8 cellular contexts compared by ENCODE assay signal in the genomic region with DNA sequence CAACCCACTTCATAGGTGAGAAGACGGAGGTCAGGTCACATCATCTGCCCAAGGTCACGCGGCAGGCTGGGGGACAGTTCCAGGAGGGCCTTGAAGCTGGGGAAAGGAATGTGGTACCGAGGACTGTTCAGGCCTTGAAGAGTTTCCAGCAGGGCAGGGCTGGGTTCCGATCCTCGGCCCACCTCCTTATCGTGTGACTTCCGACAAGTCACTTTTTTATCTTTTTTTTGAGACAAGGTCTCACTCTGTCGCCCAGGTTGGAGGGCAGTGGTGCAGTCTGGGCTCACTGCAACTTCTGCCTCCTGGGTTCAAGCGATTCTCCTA. TPM values are rescaled to one million over a fixed set of nuclear protein-coding genes. Genes with fewer than 3 reads are reported as not detected.
DNase-seq lines count a peak whose midpoint lies in the region; ATAC-seq and TF ChIP-seq lines count a peak whose summit lies in the region.

No MANE protein-coding gene starts in this region.

- H3K36me3 Mint-ChIP-seq in central memory CD8-positive, alpha-beta T cell (ENCODE audit: insufficient read depth): peaks cover 9% of the 10 kb centered on the region

- H3K36me3 ChIP-seq in KOPT-K1 (ENCODE audit: insufficient read depth, low read length): peaks cover 28% of the 10 kb centered on the region
- peaks cover 37% of the 10 kb centered on the region for H3K36me3 ChIP-seq in mesodermal cell (ENCODE audit: control insufficient read depth, insufficient read depth, low read length)

- peaks cover 9% of the 10 kb centered on the region for H3K4me1 ChIP-seq in mesodermal cell (ENCODE audit: control insufficient read depth, insufficient read depth, low read length, poor library complexity, severe bottlenecking)

- H3K4me3 Mint-ChIP-seq in central memory CD8-positive, alpha-beta T cell: peak overlapping the region; percentile 90

- no peaks in the 10 kb centered on the region for H3K27me3 ChIP-seq in AG04450 (ENCODE audit: control insufficient read depth, insufficient read depth, low read length)

- no peak for DNase-seq in AG04450 (ENCODE audit: low read depth, low spot score)
- DNase-seq in central memory CD8-positive, alpha-beta T cell (ENCODE audit: low spot score in 2 of 2): no peak
- DNase-seq in foreskin melanocyte: no peak

- peak overlapping the region; percentile 39 for H3K27ac ChIP-seq in AG04450 (ENCODE audit: low read depth, low read length)
- H3K27ac ChIP-seq in KOPT-K1 (ENCODE audit: low read depth, low read length, poor library complexity, severe bottlenecking): peak overlapping the region; percentile 81
- peak overlapping the region; percentile 45 for H3K27ac ChIP-seq in mesodermal cell (ENCODE audit: low read depth, low read length, severe bottlenecking)

- 0 to 21% methylated on average over 4 to 9 of the region's 10 CpGs for WGBS in mesodermal cell (ENCODE audit: insufficient coverage in 2 of 2), 2 experiments

- CTCF ChIA-PET in AG04450 (lab: Charles Lee): no interaction called here

- H3K9me3 Mint-ChIP-seq in central memory CD8-positive, alpha-beta T cell: no peaks in the 10 kb centered on the region

- peaks cover 8% of the 10 kb centered on the region for H3K9me3 ChIP-seq in AG04450 (ENCODE audit: control insufficient read depth, insufficient read depth, low read length)
- no peaks in the 10 kb centered on the region for H3K9me3 ChIP-seq in KOPT-K1 (ENCODE audit: insufficient read depth, low read length, poor library complexity, severe bottlenecking)
- H3K9me3 ChIP-seq in mesodermal cell (ENCODE audit: control insufficient read depth, low read length): peaks cover 6% of the 10 kb centered on the region

- ATAC-seq in central memory CD8-positive, alpha-beta T cell (replicated peaks; ENCODE audit: extremely low read depth, poor library complexity, severe bottlenecking): no peak
- ATAC-seq in GM19455 (IDR thresholded peaks at IDR 0.05; ENCODE audit: unreplicated experiment) (no peak), GM18868 (IDR thresholded peaks at IDR 0.05; ENCODE audit: unreplicated experiment) (no peak), HG03342 (IDR thresholded peaks at IDR 0.05; ENCODE audit: unreplicated experiment) (no peak)

- H3K4me3 ChIP-seq in AG04450 (ENCODE audit: low read depth, low read length): peak overlapping the region; percentile 94
- H3K4me3 ChIP-seq in mesodermal cell (ENCODE audit: extremely low read depth, insufficient read depth, low read length, poor library complexity, severe bottlenecking): peak overlapping the region; percentile 81

- H3K27me3 Mint-ChIP-seq in central memory CD8-positive, alpha-beta T cell: no peaks in the 10 kb centered on the region

- peaks cover 18% of the 10 kb centered on the region for H3K4me1 Mint-ChIP-seq in central memory CD8-positive, alpha-beta T cell

- POLR2A ChIA-PET in AG04450 (lab: Yijun Ruan, JAX): no interaction called here

- no peak for TF ChIP-seq CTCF in AG04450 (IDR thresholded peaks at IDR 0.05; ENCODE audit: low read depth, low read length)

- H3K27ac Mint-ChIP-seq in central memory CD8-positive, alpha-beta T cell (ENCODE audit: low read depth): peak overlapping the region; percentile 82

RNA-seq across cellular contexts. Expression of a gene that starts 0.6 kb away (rescaled TPM):
- 42.5 and 65.3 TPM in 2 replicates for polyA plus RNA-seq in AG04450 (2011; rRNA removed)
- polyA minus RNA-seq in AG04450 (2011; rRNA and poly(A)+ RNA removed): 43.0 and 58.8 TPM in 2 replicates
- 152 TPM for polyA plus RNA-seq in mesodermal cell (2013, experiment 1 of 2)
- 130 TPM for polyA plus RNA-seq in mesodermal cell (2013, experiment 2 of 2)

RNA-seq across cellular contexts. Expression of a gene that starts 7.7 kb away (rescaled TPM):
- 26.5 and 39.0 TPM in 2 replicates for polyA plus RNA-seq in AG04450 (2011; rRNA removed)
- polyA minus RNA-seq in AG04450 (2011; rRNA and poly(A)+ RNA removed): 26.7 and 34.1 TPM in 2 replicates
- polyA plus RNA-seq in mesodermal cell (2013, experiment 1 of 2): 108 TPM
- polyA plus RNA-seq in mesodermal cell (2013, experiment 2 of 2): 87.4 TPM

RNA-seq across cellular contexts. Expression of a gene that starts 21.0 kb away (rescaled TPM):
- 24.0 and 32.7 TPM in 2 replicates for polyA plus RNA-seq in AG04450 (2011; rRNA removed)
- polyA minus RNA-seq in AG04450 (2011; rRNA and poly(A)+ RNA removed): 11.0 and 12.8 TPM in 2 replicates
- polyA plus RNA-seq in mesodermal cell (2013, experiment 1 of 2): 1.1 TPM
- 1.4 TPM for polyA plus RNA-seq in mesodermal cell (2013, experiment 2 of 2)

RNA-seq across cellular contexts. Expression of a gene that starts 27.2 kb away (rescaled TPM):
- polyA plus RNA-seq in AG04450 (2011; rRNA removed): 11.3 and 16.2 TPM in 2 replicates
- 23.8 and 26.2 TPM in 2 replicates for polyA minus RNA-seq in AG04450 (2011; rRNA and poly(A)+ RNA removed)
- polyA plus RNA-seq in mesodermal cell (2013, experiment 1 of 2): 15.0 TPM
- 12.5 TPM for polyA plus RNA-seq in mesodermal cell (2013, experiment 2 of 2)
